Comparison of ENCODE assay signal across 21 cellular contexts in the genomic region with DNA sequence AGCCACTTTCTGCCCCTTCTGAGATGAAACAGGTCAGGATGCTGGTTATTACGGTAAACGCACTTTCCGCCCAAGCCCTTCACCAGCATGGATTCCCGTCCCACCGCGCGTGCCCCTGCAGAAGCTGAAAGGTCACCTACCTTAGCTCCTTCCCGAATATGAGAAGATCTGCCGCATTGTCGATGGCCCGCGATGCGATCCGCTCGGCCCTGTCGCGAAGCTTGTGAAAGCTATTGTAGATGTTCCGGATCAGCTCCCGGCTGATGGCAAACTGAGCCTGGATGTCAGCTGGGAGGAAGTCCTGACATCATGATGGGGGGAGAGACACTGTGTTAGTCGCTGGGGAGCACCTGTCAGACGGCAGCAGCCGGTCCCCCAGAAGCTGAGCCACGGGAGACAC.
"Had no signal": no experiment of that assay in that cellular context is flagged by ENCODE, and none has a peak within 500 bp of the region (broad histone marks: within the 10 kb centered on the region; RNA-seq: fewer than 3 reads in every experiment).

No MANE protein-coding gene starts in this region.

- H3K4me1 Mint-ChIP-seq: endodermal cell had no signal

- H3K36me3 ChIP-seq: colonic mucosa, pancreas had no signal

- DNase-seq: colonic mucosa; effector CD4-positive, alpha-beta T cell; endodermal cell; foreskin melanocyte; head of caudate nucleus; left colon; left ventricle myocardium superior; mesendoderm; naive thymus-derived CD4-positive, alpha-beta T cell; nucleus accumbens; pancreas; spleen; stimulated activated CD4-positive, alpha-beta T cell treated with anti-CD3 and anti-CD28 coated beads, Interleukin-15, amount 100 ng/mL, for 24 hours; stimulated activated CD4-positive, alpha-beta T cell treated with anti-CD3 and anti-CD28 coated beads, Interleukin-1b, Interleukin-23, amount 100 ng/mL, for 48 hours; stimulated activated CD4-positive, alpha-beta T cell treated with anti-CD3 and anti-CD28 coated beads, Interleukin-4, amount 100 ng/mL, for 24 hours; stimulated activated naive CD4-positive, alpha-beta T cell treated with Interleukin-2 at 50 U/mL for 16 hours; trophoblast cell had no signal

- H3K27me3 ChIP-seq: colonic mucosa, hepatocyte, pancreas, spleen had no signal

- H3K4me2 ChIP-seq: hepatocyte had no signal

- H3K27ac ChIP-seq: colonic mucosa, hepatocyte, pancreas had no signal

- H3K9me3 ChIP-seq: colonic mucosa, pancreas, spleen had no signal

- H3K79me2 ChIP-seq: hepatocyte had no signal

- H3K4me3 Mint-ChIP-seq: endodermal cell had no signal

- H3K27me3 Mint-ChIP-seq: naive thymus-derived CD4-positive, alpha-beta T cell; progenitor cell of endocrine pancreas had no signal

- H3K9me3 Mint-ChIP-seq: naive thymus-derived CD4-positive, alpha-beta T cell had no signal

- H2AFZ ChIP-seq: hepatocyte had no signal

- H3K4me1 ChIP-seq: colonic mucosa, pancreas had no signal

- H3K4me3 ChIP-seq: colonic mucosa, hepatocyte, lung, pancreas, spleen had no signal

- ATAC-seq: left colon; left ventricle myocardium superior; naive thymus-derived CD4-positive, alpha-beta T cell; pancreas; sciatic nerve had no signal

- FAIRE-seq: pancreas had no signal

- H3K27ac Mint-ChIP-seq: endodermal cell had no signal
